ENCODE assay signal across 1 cellular context in genomic region chr16:2466667-2467300, GRCh38.
TF ChIP-seq lines count a peak whose summit lies in the region.

No MANE protein-coding gene starts in this region.

TF ChIP-seq in HepG2, 621 proteins besides CTCF, POLR2A, EP300 and RAD21:
- TF ChIP-seq ZNF674 (CRISPR knock-in tag; IDR thresholded peaks at IDR 0.05; ENCODE audit: low read depth) (no peak), ZNF704 (CRISPR knock-in tag; IDR thresholded peaks at IDR 0.05; ENCODE audit: borderline replicate concordance) (no peak), TAF1 (CRISPR knock-in tag; IDR thresholded peaks at IDR 0.05) (no peak), RELA (CRISPR knock-in tag; IDR thresholded peaks at IDR 0.05) (no peak), TMF1 (CRISPR knock-in tag; IDR thresholded peaks at IDR 0.05; ENCODE audit: low read depth) (no peak), ARID5B (CRISPR knock-in tag; IDR thresholded peaks at IDR 0.05) (no peak), ZNF235 (CRISPR knock-in tag; IDR thresholded peaks at IDR 0.05; ENCODE audit: borderline replicate concordance) (no peak)
- TF ChIP-seq, protein P1, sequence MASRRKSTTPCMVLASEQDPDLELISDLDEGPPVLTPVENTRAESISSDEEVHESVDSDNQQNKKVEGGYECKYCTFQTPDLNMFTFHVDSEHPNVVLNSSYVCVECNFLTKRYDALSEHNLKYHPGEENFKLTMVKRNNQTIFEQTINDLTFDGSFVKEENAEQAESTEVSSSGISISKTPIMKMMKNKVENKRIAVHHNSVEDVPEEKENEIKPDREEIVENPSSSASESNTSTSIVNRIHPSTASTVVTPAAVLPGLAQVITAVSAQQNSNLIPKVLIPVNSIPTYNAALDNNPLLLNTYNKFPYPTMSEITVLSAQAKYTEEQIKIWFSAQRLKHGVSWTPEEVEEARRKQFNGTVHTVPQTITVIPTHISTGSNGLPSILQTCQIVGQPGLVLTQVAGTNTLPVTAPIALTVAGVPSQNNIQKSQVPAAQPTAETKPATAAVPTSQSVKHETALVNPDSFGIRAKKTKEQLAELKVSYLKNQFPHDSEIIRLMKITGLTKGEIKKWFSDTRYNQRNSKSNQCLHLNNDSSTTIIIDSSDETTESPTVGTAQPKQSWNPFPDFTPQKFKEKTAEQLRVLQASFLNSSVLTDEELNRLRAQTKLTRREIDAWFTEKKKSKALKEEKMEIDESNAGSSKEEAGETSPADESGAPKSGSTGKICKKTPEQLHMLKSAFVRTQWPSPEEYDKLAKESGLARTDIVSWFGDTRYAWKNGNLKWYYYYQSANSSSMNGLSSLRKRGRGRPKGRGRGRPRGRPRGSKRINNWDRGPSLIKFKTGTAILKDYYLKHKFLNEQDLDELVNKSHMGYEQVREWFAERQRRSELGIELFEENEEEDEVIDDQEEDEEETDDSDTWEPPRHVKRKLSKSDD (CRISPR knock-in tag; IDR thresholded peaks at IDR 0.05; ENCODE audit: low read depth) = no peak
- TF ChIP-seq, protein P2, sequence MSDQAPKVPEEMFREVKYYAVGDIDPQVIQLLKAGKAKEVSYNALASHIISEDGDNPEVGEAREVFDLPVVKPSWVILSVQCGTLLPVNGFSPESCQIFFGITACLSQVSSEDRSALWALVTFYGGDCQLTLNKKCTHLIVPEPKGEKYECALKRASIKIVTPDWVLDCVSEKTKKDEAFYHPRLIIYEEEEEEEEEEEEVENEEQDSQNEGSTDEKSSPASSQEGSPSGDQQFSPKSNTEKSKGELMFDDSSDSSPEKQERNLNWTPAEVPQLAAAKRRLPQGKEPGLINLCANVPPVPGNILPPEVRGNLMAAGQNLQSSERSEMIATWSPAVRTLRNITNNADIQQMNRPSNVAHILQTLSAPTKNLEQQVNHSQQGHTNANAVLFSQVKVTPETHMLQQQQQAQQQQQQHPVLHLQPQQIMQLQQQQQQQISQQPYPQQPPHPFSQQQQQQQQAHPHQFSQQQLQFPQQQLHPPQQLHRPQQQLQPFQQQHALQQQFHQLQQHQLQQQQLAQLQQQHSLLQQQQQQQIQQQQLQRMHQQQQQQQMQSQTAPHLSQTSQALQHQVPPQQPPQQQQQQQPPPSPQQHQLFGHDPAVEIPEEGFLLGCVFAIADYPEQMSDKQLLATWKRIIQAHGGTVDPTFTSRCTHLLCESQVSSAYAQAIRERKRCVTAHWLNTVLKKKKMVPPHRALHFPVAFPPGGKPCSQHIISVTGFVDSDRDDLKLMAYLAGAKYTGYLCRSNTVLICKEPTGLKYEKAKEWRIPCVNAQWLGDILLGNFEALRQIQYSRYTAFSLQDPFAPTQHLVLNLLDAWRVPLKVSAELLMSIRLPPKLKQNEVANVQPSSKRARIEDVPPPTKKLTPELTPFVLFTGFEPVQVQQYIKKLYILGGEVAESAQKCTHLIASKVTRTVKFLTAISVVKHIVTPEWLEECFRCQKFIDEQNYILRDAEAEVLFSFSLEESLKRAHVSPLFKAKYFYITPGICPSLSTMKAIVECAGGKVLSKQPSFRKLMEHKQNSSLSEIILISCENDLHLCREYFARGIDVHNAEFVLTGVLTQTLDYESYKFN (CRISPR knock-in tag; conservative IDR thresholded peaks at IDR 0.05) = no peak
- TF ChIP-seq, protein P3, sequence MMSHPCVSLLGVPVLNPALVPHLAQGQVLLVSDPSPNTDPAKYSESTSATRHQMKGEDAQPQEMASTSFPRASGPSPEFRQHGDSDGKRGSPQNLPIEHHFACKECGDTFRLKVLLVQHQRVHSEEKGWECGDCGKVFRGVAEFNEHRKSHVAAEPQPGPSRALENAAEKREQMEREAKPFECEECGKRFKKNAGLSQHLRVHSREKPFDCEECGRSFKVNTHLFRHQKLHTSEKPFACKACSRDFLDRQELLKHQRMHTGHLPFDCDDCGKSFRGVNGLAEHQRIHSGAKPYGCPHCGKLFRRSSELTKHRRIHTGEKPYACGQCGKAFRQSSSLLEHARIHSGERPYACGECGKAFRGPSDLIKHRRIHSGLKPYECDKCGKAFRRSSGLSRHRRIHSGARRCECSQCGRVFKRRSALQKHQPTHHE (CRISPR knock-in tag; IDR thresholded peaks at IDR 0.05; ENCODE audit: borderline replicate concordance) = no peak
- TF ChIP-seq, protein P4, sequence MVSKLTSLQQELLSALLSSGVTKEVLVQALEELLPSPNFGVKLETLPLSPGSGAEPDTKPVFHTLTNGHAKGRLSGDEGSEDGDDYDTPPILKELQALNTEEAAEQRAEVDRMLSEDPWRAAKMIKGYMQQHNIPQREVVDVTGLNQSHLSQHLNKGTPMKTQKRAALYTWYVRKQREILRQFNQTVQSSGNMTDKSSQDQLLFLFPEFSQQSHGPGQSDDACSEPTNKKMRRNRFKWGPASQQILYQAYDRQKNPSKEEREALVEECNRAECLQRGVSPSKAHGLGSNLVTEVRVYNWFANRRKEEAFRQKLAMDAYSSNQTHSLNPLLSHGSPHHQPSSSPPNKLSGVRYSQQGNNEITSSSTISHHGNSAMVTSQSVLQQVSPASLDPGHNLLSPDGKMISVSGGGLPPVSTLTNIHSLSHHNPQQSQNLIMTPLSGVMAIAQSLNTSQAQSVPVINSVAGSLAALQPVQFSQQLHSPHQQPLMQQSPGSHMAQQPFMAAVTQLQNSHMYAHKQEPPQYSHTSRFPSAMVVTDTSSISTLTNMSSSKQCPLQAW (CRISPR knock-in tag; IDR thresholded peaks at IDR 0.05) = no peak
- TF ChIP-seq, protein P5, sequence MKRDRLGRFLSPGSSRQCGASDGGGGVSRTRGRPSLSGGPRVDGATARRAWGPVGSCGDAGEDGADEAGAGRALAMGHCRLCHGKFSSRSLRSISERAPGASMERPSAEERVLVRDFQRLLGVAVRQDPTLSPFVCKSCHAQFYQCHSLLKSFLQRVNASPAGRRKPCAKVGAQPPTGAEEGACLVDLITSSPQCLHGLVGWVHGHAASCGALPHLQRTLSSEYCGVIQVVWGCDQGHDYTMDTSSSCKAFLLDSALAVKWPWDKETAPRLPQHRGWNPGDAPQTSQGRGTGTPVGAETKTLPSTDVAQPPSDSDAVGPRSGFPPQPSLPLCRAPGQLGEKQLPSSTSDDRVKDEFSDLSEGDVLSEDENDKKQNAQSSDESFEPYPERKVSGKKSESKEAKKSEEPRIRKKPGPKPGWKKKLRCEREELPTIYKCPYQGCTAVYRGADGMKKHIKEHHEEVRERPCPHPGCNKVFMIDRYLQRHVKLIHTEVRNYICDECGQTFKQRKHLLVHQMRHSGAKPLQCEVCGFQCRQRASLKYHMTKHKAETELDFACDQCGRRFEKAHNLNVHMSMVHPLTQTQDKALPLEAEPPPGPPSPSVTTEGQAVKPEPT (CRISPR knock-in tag; IDR thresholded peaks at IDR 0.05; ENCODE audit: low read depth) = no peak
